8 cellular contexts compared by ENCODE assay signal in the genomic region with DNA sequence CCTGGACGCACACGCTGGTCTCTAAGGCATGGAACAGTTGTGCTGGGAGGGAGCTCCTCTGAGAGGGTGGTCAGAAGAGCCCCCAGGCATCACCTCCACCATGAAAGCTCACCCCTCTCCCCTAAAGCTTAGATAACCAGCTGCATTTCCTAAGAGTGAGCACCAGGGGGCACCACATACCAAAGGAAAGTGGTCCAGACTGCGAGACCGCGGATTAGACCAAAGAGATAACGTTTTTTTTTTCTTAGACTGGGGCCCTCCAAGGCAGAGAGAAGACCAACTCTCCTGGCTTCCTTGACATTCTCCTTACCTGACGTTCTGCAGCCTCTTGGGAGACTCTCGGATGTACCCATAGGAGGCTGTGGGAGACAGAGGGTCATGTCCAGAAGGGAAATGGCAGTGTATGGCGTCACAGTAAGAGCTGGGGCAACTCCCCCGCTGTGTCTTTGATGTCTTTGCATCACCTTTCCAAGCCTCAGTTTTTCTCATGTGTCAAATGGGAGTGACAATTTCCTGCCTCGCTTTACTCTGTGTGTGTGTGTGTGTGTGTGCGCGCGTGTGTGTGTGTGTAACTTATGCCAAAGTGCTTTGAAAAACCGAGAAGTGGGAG. TPM values are rescaled to one million over a fixed set of nuclear protein-coding genes. Genes with fewer than 3 reads are reported as not detected.
DNase-seq lines count a peak whose midpoint lies in the region; ATAC-seq and TF ChIP-seq lines count a peak whose summit lies in the region.

No MANE protein-coding gene starts in this region.

- H3K9me3 Mint-ChIP-seq in naive thymus-derived CD4-positive, alpha-beta T cell, result peaks cover 0 to 1% (median 0%) of the 10 kb centered on the region in 11 donors
- H3K9me3 Mint-ChIP-seq in stimulated activated memory B cell treated with anti-CD40 and anti-IgM and Interleukin-4, amounts not matched to agents 10 μg/mL and 1 μg/mL and 100 μg/mL, for 72 hours, result no peaks in the 10 kb centered on the region

- TF ChIP-seq CTCF in BJ (IDR thresholded peaks at IDR 0.05; ENCODE audit: insufficient read depth, low read depth, low read length), result peak; percentile 82

- no peaks in the 10 kb centered on the region for H3K9me3 ChIP-seq in HAP-1
- H3K9me3 ChIP-seq in naive thymus-derived CD4-positive, alpha-beta T cell (ENCODE audit: control insufficient read depth in 2 of 3, low read length in 3 of 3), result no peaks in the 10 kb centered on the region

- CTCF ChIA-PET in BJ (lab: Yijun Ruan, JAX), result interaction anchor here (0.5 to 6.0 kb wide), 52 partner anchors 9 to 1409 kb away, joined by 3 to 437 read pairs (median 5); a partner anchor contains a TSS
- CTCF ChIA-PET in naive thymus-derived CD4-positive, alpha-beta T cell (lab: Charles Lee), result interaction anchor here (0.6 to 7.6 kb wide), 33 partner anchors 10 to 1040 kb away, joined by 3 to 253 read pairs (median 4); a partner anchor contains a TSS

- DNase-seq in BJ (ENCODE audit: low read depth) (no peak), HAP-1 (ENCODE audit: low spot score in 2 of 2) (peak; percentile 64 to 79), NOMO-1 treated with DMSO at 0.1 percent for 48 hours (lab: John Stamatoyannopoulos, UW; ENCODE audit: unreplicated experiment) (peak; percentile 58), epidermal melanocyte (ENCODE audit: insufficient read length, low spot score) (peak; percentile 79)
- DNase-seq in activated CD8-positive, alpha-beta memory T cell treated with anti-CD3 and anti-CD28 coated beads, Interleukin-2, amount 50 U/mL, for 1 hour (ENCODE audit: extremely low read depth), result peak; percentile 24
- DNase-seq in naive thymus-derived CD4-positive, alpha-beta T cell, result peak; percentile 57 to 83 (median 76)

- H3K27ac Mint-ChIP-seq in naive thymus-derived CD4-positive, alpha-beta T cell, result peak overlapping the region in 5 of 9 donors; percentile 15 to 62 (median 36)
- peak overlapping the region; percentile 57 for H3K27ac Mint-ChIP-seq in stimulated activated memory B cell treated with anti-CD40 and anti-IgM and Interleukin-4, amounts not matched to agents 10 μg/mL and 1 μg/mL and 100 μg/mL, for 72 hours

- H3K4me1 ChIP-seq in HAP-1, result no peaks in the 10 kb centered on the region
- H3K4me1 ChIP-seq in naive thymus-derived CD4-positive, alpha-beta T cell (ENCODE audit: control insufficient read depth in 2 of 2, insufficient read depth in 2 of 2, low read length in 2 of 2), result peaks cover 0 to 4% of the 10 kb centered on the region in 2 donors

- no peak overlapping the region for H3K27ac ChIP-seq in naive thymus-derived CD4-positive, alpha-beta T cell (ENCODE audit: low read depth, low read length)

- ATAC-seq in naive thymus-derived CD4-positive, alpha-beta T cell, result peak; percentile 95
- ATAC-seq in stimulated activated memory B cell treated with anti-CD40 and anti-IgM and Interleukin-4, amounts not matched to agents 10 μg/mL and 1 μg/mL and 100 μg/mL, for 72 hours, result peak; percentile 77
- ATAC-seq in GM19324 (IDR thresholded peaks at IDR 0.05; ENCODE audit: low FRiP score, unreplicated experiment), result no peak

- H3K27me3 ChIP-seq in BJ (ENCODE audit: control insufficient read depth, insufficient read depth, low read length) (peaks cover 7% of the 10 kb centered on the region; the same call in 1 of the 2 replicates), HAP-1 (ENCODE audit: low read depth) (no peaks in the 10 kb centered on the region)
- H3K27me3 ChIP-seq in naive thymus-derived CD4-positive, alpha-beta T cell (ENCODE audit: control insufficient read depth in 2 of 2, insufficient read depth in 2 of 2, low read length in 2 of 2), result no peaks in the 10 kb centered on the region

- POLR2A ChIA-PET in BJ (lab: Charles Lee), result no interaction called here
- POLR2A ChIA-PET in naive thymus-derived CD4-positive, alpha-beta T cell (lab: Charles Lee), result interaction anchor here (0.6 to 2.5 kb wide), 4 partner anchors 9 to 713 kb away, joined by 3 to 9 read pairs (median 6); a partner anchor contains a TSS

- peaks cover 0 to 22% (median 8%) of the 10 kb centered on the region in 7 donors for H3K4me1 Mint-ChIP-seq in naive thymus-derived CD4-positive, alpha-beta T cell
- peaks cover 50% of the 10 kb centered on the region for H3K4me1 Mint-ChIP-seq in stimulated activated memory B cell treated with anti-CD40 and anti-IgM and Interleukin-4, amounts not matched to agents 10 μg/mL and 1 μg/mL and 100 μg/mL, for 72 hours

- H3K36me3 ChIP-seq in BJ (ENCODE audit: control insufficient read depth, insufficient read depth, low read length) (no peaks in the 10 kb centered on the region), HAP-1 (replicated peaks) (no peaks in the 10 kb centered on the region)
- H3K36me3 ChIP-seq in naive thymus-derived CD4-positive, alpha-beta T cell (ENCODE audit: control insufficient read depth in 2 of 3, insufficient read depth in 3 of 3, low read length in 3 of 3), result no peaks in the 10 kb centered on the region

- intact Hi-C loops in naive thymus-derived CD4-positive, alpha-beta T cell (cut with micrococcal nuclease), result loop anchor here (1.0 to 10.0 kb wide), 7 partner anchors 123 to 631 kb away; a partner anchor contains a TSS

- no peak overlapping the region for H3K4me3 ChIP-seq in BJ (ENCODE audit: low read depth, low read length)
- H3K4me3 ChIP-seq in HAP-1, result no peak overlapping the region
- H3K4me3 ChIP-seq in naive thymus-derived CD4-positive, alpha-beta T cell (ENCODE audit: low read length), result peak overlapping the region; percentile 24

- in situ Hi-C loops in HAP-1 (cut with MboI; ENCODE audit: low sequenced_read_pairs), result no loop called here

- no peaks in the 10 kb centered on the region for H3K36me3 Mint-ChIP-seq in naive thymus-derived CD4-positive, alpha-beta T cell
- no peaks in the 10 kb centered on the region for H3K36me3 Mint-ChIP-seq in stimulated activated memory B cell treated with anti-CD40 and anti-IgM and Interleukin-4, amounts not matched to agents 10 μg/mL and 1 μg/mL and 100 μg/mL, for 72 hours

- H3K4me3 Mint-ChIP-seq in naive thymus-derived CD4-positive, alpha-beta T cell, result peak overlapping the region in 9 of 10 donors; percentile 49 to 72 (median 60)
- H3K4me3 Mint-ChIP-seq in stimulated activated memory B cell treated with anti-CD40 and anti-IgM and Interleukin-4, amounts not matched to agents 10 μg/mL and 1 μg/mL and 100 μg/mL, for 72 hours, result peak overlapping the region; percentile 50

- H3K27me3 Mint-ChIP-seq in naive thymus-derived CD4-positive, alpha-beta T cell, result no peaks in the 10 kb centered on the region
- H3K27me3 Mint-ChIP-seq in stimulated activated memory B cell treated with anti-CD40 and anti-IgM and Interleukin-4, amounts not matched to agents 10 μg/mL and 1 μg/mL and 100 μg/mL, for 72 hours, result no peaks in the 10 kb centered on the region

RNA-seq across cellular contexts. Expression of a gene that starts 12.3 kb away (rescaled TPM):
- polyA plus RNA-seq in BJ (2011; rRNA removed), result not detected in 2 replicates
- polyA minus RNA-seq in BJ (2011; rRNA and poly(A)+ RNA removed), result not detected in 2 replicates
- total RNA-seq in naive thymus-derived CD4-positive, alpha-beta T cell, result 1 to 10 TPM; 1.0 to 3.9 (median 2.6) TPM
- polyA plus RNA-seq in naive thymus-derived CD4-positive, alpha-beta T cell, result under 1 TPM; 0.08 to 0.75 TPM

RNA-seq across cellular contexts. Expression of a gene that starts 56.5 kb away (rescaled TPM):
- not detected in 2 replicates for polyA plus RNA-seq in BJ (2011; rRNA removed)
- not detected in 2 replicates for polyA minus RNA-seq in BJ (2011; rRNA and poly(A)+ RNA removed)
- not detected for total RNA-seq in naive thymus-derived CD4-positive, alpha-beta T cell
- polyA plus RNA-seq in naive thymus-derived CD4-positive, alpha-beta T cell, result not detected
